ENCODE assay signal across 1 cellular context in genomic region chr13:31177813-31178495, GRCh38.
A peak's percentile ranks its signal among the peaks of the same experiment; 100 is the strongest.
TF ChIP-seq lines count a peak whose summit lies in the region.

No MANE protein-coding gene starts in this region.

TF ChIP-seq in HepG2, 621 proteins besides CTCF, POLR2A, EP300 and RAD21:
- TF ChIP-seq NFYB (CRISPR knock-in tag; IDR thresholded peaks at IDR 0.05), result peak; percentile 61
